ENCODE assay signal across 1 cellular context in genomic region chr6:107763959-107764358, GRCh38.
TF ChIP-seq lines count a peak whose summit lies in the region.

No MANE protein-coding gene starts in this region.

TF ChIP-seq in IMR-90, 13 proteins besides CTCF, POLR2A, EP300 and RAD21 (continued from another document):
- TF ChIP-seq CHD1 (IDR thresholded peaks at IDR 0.05; ENCODE audit: low read depth, low read length) (no peak), SMC3 (IDR thresholded peaks at IDR 0.05; ENCODE audit: low read depth, low read length) (no peak), BHLHE40 (IDR thresholded peaks at IDR 0.05; ENCODE audit: low read depth, low read length) (no peak), MAFK (IDR thresholded peaks at IDR 0.05; ENCODE audit: low read depth, low read length) (no peak)
